ENCODE assay signal across 29 cellular contexts in genomic region chr17:7225711-7226331, GRCh38. TPM values are rescaled to one million over a fixed set of nuclear protein-coding genes. Genes with fewer than 3 reads are reported as not detected.
A peak's percentile ranks its signal among the peaks of the same experiment; 100 is the strongest.
DNase-seq lines count a peak whose midpoint lies in the region; ATAC-seq and TF ChIP-seq lines count a peak whose summit lies in the region.
"Had no signal": no experiment of that assay in that cellular context is flagged by ENCODE, and none has a peak within 500 bp of the region (broad histone marks: within the 10 kb centered on the region; RNA-seq: fewer than 3 reads in every experiment).

No MANE protein-coding gene starts in this region.

- H3K4me1 ChIP-seq in BLaER1 (peaks cover 18% of the 10 kb centered on the region), Panc1 (ENCODE audit: control insufficient read depth, insufficient read depth, low read length) (peaks cover 45% of the 10 kb centered on the region), heart right ventricle (peaks cover 3 to 50% (median 25%) of the 10 kb centered on the region in 9 donors), prostate gland (replicated peaks) (peaks cover 20% of the 10 kb centered on the region)
- H3K4me1 ChIP-seq: BE2C had no signal

- intact Hi-C loops in Panc1 (cut with micrococcal nuclease; ENCODE audit: unreplicated experiment): no loop called here
- intact Hi-C loops in heart right ventricle (cut with DNase I): no loop called here
- intact Hi-C loops in prostate gland (cut with DNase I): no loop called here

- no TSS peak for BruUV-seq in Panc1 (replicated peaks; lab: Mats Ljungman, UMichigan)

- POLR2A ChIA-PET in Panc1 (lab: Charles Lee): no interaction called here

- H4K20me1 ChIP-seq in BLaER1: peaks cover 66% of the 10 kb centered on the region

- H3K27ac ChIP-seq in BLaER1: no peak overlapping the region
- peak overlapping the region; percentile 75; the same call in 1 of the 2 replicates for H3K27ac ChIP-seq in Panc1 (ENCODE audit: low read length)
- peak overlapping the region in 5 of 10 donors; percentile 1 to 46 (median 20) for H3K27ac ChIP-seq in heart right ventricle
- peak overlapping the region; percentile 57 to 99 for H3K27ac ChIP-seq in prostate gland
- H3K27ac ChIP-seq: coronary artery, foreskin keratinocyte had no signal

- H3K4me3 ChIP-seq in BLaER1 (no peak overlapping the region), Panc1 (ENCODE audit: low read depth in 2 of 2, low read length in 2 of 2) (no peak overlapping the region), heart right ventricle (no peak overlapping the region), prostate gland (no peak overlapping the region)
- H3K4me3 ChIP-seq: coronary artery had no signal

- peaks cover 97% of the 10 kb centered on the region for H3K36me3 ChIP-seq in BLaER1
- H3K36me3 ChIP-seq in Panc1 (ENCODE audit: control insufficient read depth, insufficient read depth, low read length): no peaks in the 10 kb centered on the region; the same call in 1 of the 2 replicates
- peaks cover 0 to 100% (median 50%) of the 10 kb centered on the region in 9 donors for H3K36me3 ChIP-seq in heart right ventricle
- peaks cover 2 to 35% of the 10 kb centered on the region in 2 donors for H3K36me3 ChIP-seq in prostate gland

- no peak overlapping the region for H3K4me2 ChIP-seq in BLaER1

- in situ Hi-C loops in Panc1 (cut with HindIII; ENCODE audit: low pct_unique_long_range_greater_than_20kb, low sequenced_read_pairs): no loop called here

- WGBS in heart right ventricle, 2 donors: 75 to 77% methylated on average over 21 of the region's 21 CpGs
- 69% methylated on average over 21 of the region's 21 CpGs for WGBS in prostate gland

- H3K9me3 ChIP-seq in BLaER1 (no peaks in the 10 kb centered on the region), Panc1 (ENCODE audit: control insufficient read depth, insufficient read depth, low read depth, low read length) (no peaks in the 10 kb centered on the region), heart right ventricle (no peaks in the 10 kb centered on the region), prostate gland (no peaks in the 10 kb centered on the region)
- H3K9me3 ChIP-seq: BE2C had no signal

- ATAC-seq in Panc1 (0 out of 2 replicates have a peak, but pooled peaks have one; percentile 26), heart right ventricle (peak in 7 of 8 donors; percentile 4 to 66 (median 52)), GM21737 (IDR thresholded peaks at IDR 0.05; ENCODE audit: unreplicated experiment) (no peak)
- ATAC-seq: activated T-helper 17 cell treated with anti-CD3 and anti-CD28 coated beads, Interleukin-2, amount 50 U/mL, for 72 hours; effector memory CD8-positive, alpha-beta T cell; foreskin keratinocyte; SK-N-SH treated with all-trans-retinoic acid at 6 μM for 48 hours; T-helper 17 cell had no signal

- no peak for TF ChIP-seq POLR2A in prostate gland (IDR thresholded peaks at IDR 0.05)

- H3K27me3 ChIP-seq in BLaER1 (no peaks in the 10 kb centered on the region), Panc1 (ENCODE audit: control insufficient read depth, insufficient read depth, low read length) (no peaks in the 10 kb centered on the region), heart right ventricle (no peaks in the 10 kb centered on the region), prostate gland (replicated peaks; ENCODE audit: insufficient read depth) (no peaks in the 10 kb centered on the region)
- H3K27me3 ChIP-seq: BE2C, foreskin keratinocyte had no signal

- H3K9ac ChIP-seq in BLaER1: 0 out of 2 replicates have a peak overlapping the region, but pooled peaks have one; percentile 10

- CTCF ChIA-PET in Panc1 (lab: Charles Lee): no interaction called here

- DNase-seq in Panc1 (ENCODE audit: low read depth, low spot score): no peak
- DNase-seq in heart right ventricle: peak in 1 of 2 donors; percentile 30
- no peak for DNase-seq in prostate gland (ENCODE audit: low spot score)
- DNase-seq in iPS-NIHi11 (ENCODE audit: low spot score): no peak
- DNase-seq in NCI-H748 treated with DMSO at 0.1 percent for 48 hours (lab: John Stamatoyannopoulos, UW): no peak
- DNase-seq: ACHN; activated CD4-positive, alpha-beta memory T cell treated with anti-CD3 and anti-CD28 coated beads, Interleukin-2, amount 10 ng/mL, durations not matched to agents 7 days and 5 days; activated CD4-positive, alpha-beta T cell treated with anti-CD3 and anti-CD28 coated beads for 1 hour; anterior cingulate cortex; BE2C; COR-L47; effector memory CD8-positive, alpha-beta T cell; erythroblast; foreskin keratinocyte; H7; midbrain; NCI-H1105; NCI-H2029; NCI-H2227 treated with DMSO at 0.1 percent for 48 hours; NCI-H526 treated with DMSO at 0.1 percent for 48 hours; stimulated activated CD4-positive, alpha-beta T cell treated with anti-CD3 and anti-CD28 coated beads, Interleukin-12 subunit alpha, Interleukin-12 subunit beta, amount 100 ng/mL, for 4 hours; stimulated activated CD4-positive, alpha-beta T cell treated with anti-CD3 and anti-CD28 coated beads, Interleukin-4, amount 100 ng/mL, for 4 hours; stimulated activated naive CD4-positive, alpha-beta T cell treated with Interleukin-2 at 50 U/mL for 16 hours; T-helper 17 cell had no signal

- TF ChIP-seq CTCF in Panc1 (IDR thresholded peaks at IDR 0.05): no peak
- no peak for TF ChIP-seq CTCF in heart right ventricle (IDR thresholded peaks at IDR 0.05)
- no peak for TF ChIP-seq CTCF in prostate gland (IDR thresholded peaks at IDR 0.05)

RNA-seq across cellular contexts. Expression of gene ACADVL, which starts 6.1 kb away (rescaled TPM):
- 305 TPM for total RNA-seq in Panc1 (2021; ENCODE audit: unreplicated experiment)
- polyA plus RNA-seq in Panc1 (2012; ENCODE audit: insufficient read length): 289 TPM
- 1,000 to 10,000 TPM in 7 of 10 donors, 100 to 1,000 TPM in 3; 951 to 2,054 (median 1,322) TPM for total RNA-seq in heart right ventricle
- polyA plus RNA-seq in heart right ventricle: 1,000 to 10,000 TPM in 1 of 2 donors, 100 to 1,000 TPM in 1; 807 to 4,806 TPM
- 100 to 1,000 TPM; 589 to 593 TPM for total RNA-seq in prostate gland

RNA-seq across cellular contexts. Expression of gene DLG4, which starts 6.2 kb away (rescaled TPM):
- total RNA-seq in Panc1 (2021; ENCODE audit: unreplicated experiment) (32.4 TPM), heart right ventricle (10 to 100 TPM; 13.0 to 22.1 (median 16.7) TPM), prostate gland (10 to 100 TPM in 1 of 2 donors, 1 to 10 TPM in 1; 9.3 to 31.6 TPM)
- polyA plus RNA-seq in Panc1 (2012; ENCODE audit: insufficient read length): 44.9 TPM
- polyA plus RNA-seq in heart right ventricle: 10 to 100 TPM in 1 of 2 donors, 1 to 10 TPM in 1; 5.4 to 27.8 TPM

RNA-seq across cellular contexts. Expression of gene DVL2, which starts 8.5 kb away (rescaled TPM):
- 84.2 TPM for total RNA-seq in Panc1 (2021; ENCODE audit: unreplicated experiment)
- polyA plus RNA-seq in Panc1 (2012; ENCODE audit: insufficient read length): 108 TPM
- total RNA-seq in heart right ventricle: 10 to 100 TPM; 14.1 to 25.6 (median 18.0) TPM
- 10 to 100 TPM in 1 of 2 donors, 1 to 10 TPM in 1; 10.0 to 23.0 TPM for polyA plus RNA-seq in heart right ventricle
- total RNA-seq in prostate gland: 100 to 1,000 TPM in 1 of 2 donors, 10 to 100 TPM in 1; 52.3 to 116 TPM

RNA-seq across cellular contexts. Expression of gene PHF23, which starts 13.4 kb away (rescaled TPM):
- total RNA-seq in Panc1 (2021; ENCODE audit: unreplicated experiment) (69.3 TPM), heart right ventricle (10 to 100 TPM; 17.7 to 24.5 (median 22.6) TPM), prostate gland (10 to 100 TPM; 41.2 to 92.5 TPM)
- 68.6 TPM for polyA plus RNA-seq in Panc1 (2012; ENCODE audit: insufficient read length)
- 10 to 100 TPM; 16.1 to 25.0 TPM for polyA plus RNA-seq in heart right ventricle

RNA-seq across cellular contexts. Expression of gene GABARAP, which starts 16.4 kb away (rescaled TPM):
- total RNA-seq in Panc1 (2021; ENCODE audit: unreplicated experiment): 289 TPM
- 175 TPM for polyA plus RNA-seq in Panc1 (2012; ENCODE audit: insufficient read length)
- 100 to 1,000 TPM; 440 to 567 (median 501) TPM for total RNA-seq in heart right ventricle
- polyA plus RNA-seq in heart right ventricle: 100 to 1,000 TPM; 540 to 733 TPM
- 100 to 1,000 TPM; 493 to 527 TPM for total RNA-seq in prostate gland
